In genomic region chr17:40062347-40063033, GRCh38 we compare ENCODE assay signal across 8 cellular contexts. TPM values are rescaled to one million over a fixed set of nuclear protein-coding genes. Genes with fewer than 3 reads are reported as not detected.
DNase-seq lines count a peak whose midpoint lies in the region; ATAC-seq and TF ChIP-seq lines count a peak whose summit lies in the region.

TSS of gene THRA (plus strand) at chr17:40062965. CDS start at chr17:40074489, 11,524 bp downstream.

- H4K91ac ChIP-seq in trophoblast cell (ENCODE audit: low read depth, low read length): peak within 1 kb of the TSS; percentile 79

- intact Hi-C loops in adrenal gland (cut with DNase I): loop anchor here in 1 of 2 donors (10.0 kb wide), 1 partner anchor 102 kb away; no protein-coding TSS in a partner anchor
- intact Hi-C loops in left cardiac atrium (cut with DNase I): loop anchor here in 1 of 2 donors (2.0 kb wide), 1 partner anchor 50 kb away; no protein-coding TSS in a partner anchor
- intact Hi-C loops in aorta (cut with DNase I): loop anchor here (1.0 to 2.0 kb wide), 2 partner anchors 14 to 24 kb away; no protein-coding TSS in a partner anchor

- H3F3A ChIP-seq in SU-DHL-6 (ENCODE audit: insufficient read depth): no peaks in the 10 kb centered on the region

- H3K18ac ChIP-seq in trophoblast cell (ENCODE audit: low read length): peak within 1 kb of the TSS; percentile 71

- peak within 1 kb of the TSS; percentile 59 for H3K9ac ChIP-seq in SU-DHL-6 (ENCODE audit: low read length)
- H3K9ac ChIP-seq in trophoblast cell (ENCODE audit: low read length): peak within 1 kb of the TSS; percentile 71

- peak within 1 kb of the TSS; percentile 35 for H3K4ac ChIP-seq in trophoblast cell (ENCODE audit: low read depth, low read length)

- peaks cover 23 to 40% of the 10 kb centered on the region in 2 donors for H3K4me1 ChIP-seq in adrenal gland (replicated peaks in 1 of 2)
- H3K4me1 ChIP-seq in trophoblast cell (ENCODE audit: control insufficient read depth in 1 of 2, insufficient read depth in 2 of 2, low read length in 2 of 2): peaks cover 0 to 14% of the 10 kb centered on the region in 2 experiments
- H3K4me1 ChIP-seq in aorta (ENCODE audit: control insufficient read depth in 1 of 2, insufficient read depth in 2 of 2, low read length in 2 of 2): peaks cover 0 to 1% of the 10 kb centered on the region in 2 donors

- H3K36me3 ChIP-seq in SU-DHL-6 (ENCODE audit: low read length) (no peaks in the 10 kb centered on the region), adrenal gland (replicated peaks in 1 of 2) (no peaks in the 10 kb centered on the region), trophoblast cell (ENCODE audit: control insufficient read depth in 1 of 2, insufficient read depth in 2 of 2, low read length in 2 of 2) (no peaks in the 10 kb centered on the region), aorta (ENCODE audit: control insufficient read depth in 1 of 2, insufficient read depth in 2 of 2, low read length in 1 of 2) (no peaks in the 10 kb centered on the region)

- peak within 1 kb of the TSS; percentile 29 for H2BK5ac ChIP-seq in trophoblast cell (ENCODE audit: low read depth, low read length, poor library complexity)

- 0 to 4% (median 1%) methylated on average over 13 to 66 of the region's 66 CpGs for WGBS in adrenal gland, 4 donors
- WGBS in trophoblast cell (ENCODE audit: extremely low coverage, insufficient coverage, insufficient read length): no CpG with 5 or more reads among the region's 66 CpGs
- WGBS in aorta, 2 donors: 2% methylated on average over 40 to 66 of the region's 66 CpGs

- peak within 1 kb of the TSS; percentile 81 for H3K14ac ChIP-seq in trophoblast cell (ENCODE audit: low read length)

- no peak within 1 kb of the TSS for H2BK12ac ChIP-seq in trophoblast cell (ENCODE audit: low read length)

- DNase-seq in SIG-M5 treated with dmso at 0.1 percent for 504 hours (lab: John Stamatoyannopoulos, UW; ENCODE audit: unreplicated experiment) (peak; percentile 67), SIG-M5 (lab: John Stamatoyannopoulos, UW) (no peak), HL-60 (ENCODE audit: low read depth in 1 of 2, low spot score in 1 of 2) (peak in 1 of 2 experiments; percentile 57), adrenal gland (peak; percentile 55 to 78 (median 73)), left cardiac atrium (peak; percentile 75), trophoblast cell (peak; percentile 23 to 57), aorta (peak; percentile 82 to 91)

- H3K4me2 ChIP-seq in SU-DHL-6 (ENCODE audit: low read depth, low read length, poor library complexity, severe bottlenecking) (peak within 1 kb of the TSS; percentile 77), trophoblast cell (ENCODE audit: low read length) (peak within 1 kb of the TSS; percentile 96)

- peak within 1 kb of the TSS; percentile 74 for H4K8ac ChIP-seq in trophoblast cell (ENCODE audit: low read depth, low read length)

- no peaks in the 10 kb centered on the region for H4K20me1 ChIP-seq in SU-DHL-6 (ENCODE audit: low read depth, low read length)

- no peak within 1 kb of the TSS for H2AK5ac ChIP-seq in trophoblast cell (ENCODE audit: low read length)

- no peaks in the 10 kb centered on the region for H3K9me3 ChIP-seq in SU-DHL-6 (ENCODE audit: insufficient read depth, low read length)
- no peaks in the 10 kb centered on the region for H3K9me3 ChIP-seq in adrenal gland (replicated peaks in 1 of 3)
- H3K9me3 ChIP-seq in trophoblast cell (ENCODE audit: insufficient read depth, low read depth, low read length): no peaks in the 10 kb centered on the region
- H3K9me3 ChIP-seq in aorta (ENCODE audit: control insufficient read depth, low read length): no peaks in the 10 kb centered on the region

- peak within 1 kb of the TSS; percentile 70 for H4K12ac ChIP-seq in trophoblast cell (ENCODE audit: low read depth, low read length)

- TF ChIP-seq POLR2A in adrenal gland (IDR thresholded peaks at IDR 0.05): no peak

- peaks cover 8% of the 10 kb centered on the region for H3K79me1 ChIP-seq in trophoblast cell (ENCODE audit: low read length)

- peak; percentile 82 to 88 for ATAC-seq in left cardiac atrium
- peak; percentile 66 for ATAC-seq in aorta (ENCODE audit: low FRiP score)

- H2AFZ ChIP-seq in SU-DHL-6 (ENCODE audit: low read depth, low read length, severe bottlenecking) (peak within 1 kb of the TSS; percentile 88), trophoblast cell (ENCODE audit: insufficient read depth, low read length, poor library complexity) (peak within 1 kb of the TSS; percentile 92)

- peak within 1 kb of the TSS; percentile 78 for H2BK120ac ChIP-seq in trophoblast cell (ENCODE audit: insufficient read depth, low read length, poor library complexity)

- H3K27ac ChIP-seq in HL-60 (replicated peaks) (peak within 1 kb of the TSS; percentile 88), SU-DHL-6 (ENCODE audit: low read depth, low read length) (no peak within 1 kb of the TSS), adrenal gland (peak within 1 kb of the TSS; percentile 72 to 96 (median 93)), trophoblast cell (ENCODE audit: low read depth, low read length) (no peak within 1 kb of the TSS), aorta (ENCODE audit: low read depth in 1 of 2, low read length in 2 of 2) (peak within 1 kb of the TSS in 1 of 2 donors; percentile 57)

- H3K23ac ChIP-seq in trophoblast cell (ENCODE audit: low read length): no peak within 1 kb of the TSS

- no peaks in the 10 kb centered on the region for H3K9me2 ChIP-seq in SU-DHL-6 (replicated peaks; ENCODE audit: insufficient read depth, low read length)

- H3K79me2 ChIP-seq in SU-DHL-6 (ENCODE audit: insufficient read depth, low read length) (no peaks in the 10 kb centered on the region), trophoblast cell (ENCODE audit: control insufficient read depth, insufficient read depth, low read length, poor library complexity) (no peaks in the 10 kb centered on the region)

- peak within 1 kb of the TSS; percentile 79 for H3K4me3 ChIP-seq in HL-60 (replicated peaks; ENCODE audit: insufficient read depth, low read length)
- H3K4me3 ChIP-seq in SU-DHL-6 (ENCODE audit: insufficient read depth, low read length, poor library complexity, severe bottlenecking): peak within 1 kb of the TSS; percentile 69
- H3K4me3 ChIP-seq in adrenal gland: peak within 1 kb of the TSS; percentile 73 to 100 (median 91)
- peak within 1 kb of the TSS; percentile 82 for H3K4me3 ChIP-seq in trophoblast cell (ENCODE audit: low read depth, low read length)
- H3K4me3 ChIP-seq in aorta (ENCODE audit: low read length in 2 of 2): peak within 1 kb of the TSS; percentile 89 to 98

- TF ChIP-seq CTCF in HL-60 (IDR thresholded peaks at IDR 0.05; ENCODE audit: insufficient read depth, low read length): no peak
- TF ChIP-seq CTCF in SU-DHL-6 (IDR thresholded peaks at IDR 0.05; ENCODE audit: insufficient read depth, low read length, poor library complexity, severe bottlenecking): no peak
- peak in 2 of 6 experiments; percentile 9 to 35 for TF ChIP-seq CTCF in adrenal gland (IDR thresholded peaks at IDR 0.05)

- H3K27me3 ChIP-seq in HL-60 (ENCODE audit: insufficient read depth, poor library complexity, severe bottlenecking): no peaks in the 10 kb centered on the region
- H3K27me3 ChIP-seq in SU-DHL-6 (ENCODE audit: low read length): no peaks in the 10 kb centered on the region
- H3K27me3 ChIP-seq in adrenal gland: no peaks in the 10 kb centered on the region
- H3K27me3 ChIP-seq in trophoblast cell (ENCODE audit: insufficient read depth, low read length): no peaks in the 10 kb centered on the region
- H3K27me3 ChIP-seq in aorta (ENCODE audit: control insufficient read depth in 1 of 2, insufficient read depth in 2 of 2, low read length in 1 of 2): no peaks in the 10 kb centered on the region

RNA-seq across cellular contexts. Expression of gene THRA, which starts in this region (rescaled TPM):
- 100 to 1,000 TPM in 3 of 8 donors, 10 to 100 TPM in 5; 46.1 to 110 (median 76.4) TPM for total RNA-seq in adrenal gland
- 10 to 100 TPM; 41.8 to 62.3 (median 50.9) TPM for polyA plus RNA-seq in adrenal gland
- total RNA-seq in left cardiac atrium: 10 to 100 TPM; 54.4 to 77.9 TPM
- 4.1 TPM in 2 replicates for polyA plus RNA-seq in trophoblast cell (2013)
- 10 to 100 TPM; 53.7 to 62.3 TPM for total RNA-seq in aorta
- 10 to 100 TPM; 38.9 to 52.1 TPM for polyA plus RNA-seq in aorta

Comparison
In these comparisons a context has a peak if more than half of its experiments do, and no peak if none do; other contexts are left out.
1. H3K27ac ChIP-seq: peak in HL-60 (single experiment) and adrenal gland (5 of 5); none in SU-DHL-6 (single experiment) and trophoblast cell (single experiment).
2. Peak in every context shown above with its lines, with median percentiles within 50 percentile points of each other: H3K4me3 ChIP-seq.